28 cellular contexts compared by ENCODE assay signal in genomic region chr1:88885933-88886332, GRCh38.
"Had no signal": no experiment of that assay in that cellular context is flagged by ENCODE, and none has a peak within 500 bp of the region (broad histone marks: within the 10 kb centered on the region; RNA-seq: fewer than 3 reads in every experiment).

No MANE protein-coding gene starts in this region.

- H3K27ac ChIP-seq: brain microvascular endothelial cell, coronary artery, dorsolateral prefrontal cortex had no signal

- FAIRE-seq: astrocyte, bronchial epithelial cell, frontal cortex had no signal

- H3K27me3 Mint-ChIP-seq: activated CD4-positive, alpha-beta memory T cell treated with anti-CD3 and anti-CD28 coated beads, Interleukin-2, amount 10 ng/mL, durations not matched to agents 7 days and 5 days; activated CD4-positive, alpha-beta T cell treated with anti-CD3 and anti-CD28 coated beads, Interleukin-2, amount 10 ng/mL, durations not matched to agents 7 days and 5 days; activated naive CD8-positive, alpha-beta T cell treated with anti-CD3 and anti-CD28 coated beads, Interleukin-2, amount 10 ng/mL, durations not matched to agents 7 days and 5 days; central memory CD8-positive, alpha-beta T cell; dendritic cell treated with granulocyte-macrophage colony-stimulating factor and Interleukin-4, amounts not matched to agents 40 ng/mL and 50 ng/mL, for 4 days had no signal

- H3K9me3 Mint-ChIP-seq: activated CD4-positive, alpha-beta memory T cell treated with anti-CD3 and anti-CD28 coated beads, Interleukin-2, amount 10 ng/mL, durations not matched to agents 7 days and 5 days; activated CD4-positive, alpha-beta T cell treated with anti-CD3 and anti-CD28 coated beads, Interleukin-2, amount 10 ng/mL, durations not matched to agents 7 days and 5 days; activated naive CD4-positive, alpha-beta T cell treated with anti-CD3 and anti-CD28 coated beads for 36 hours; activated naive CD8-positive, alpha-beta T cell treated with anti-CD3 and anti-CD28 coated beads, Interleukin-2, amount 10 ng/mL, durations not matched to agents 7 days and 5 days; activated T-helper 1 cell treated with anti-CD3 and anti-CD28 coated beads, Interleukin-12 subunit alpha, Interleukin-12 subunit beta, Interleukin-2, Interleukin-4 antibody, amounts not matched to agents 30 ng/mL and 10 ng/mL and 1 ng/mL, durations not matched to agents 14 hours and 24 hours and 36 hours; activated T-helper 2 cell treated with anti-CD3 and anti-CD28 coated beads, Interferon-gamma antibody, Interleukin-2, Interleukin-4, amounts not matched to agents 10 μg/mL and 5 μg/mL and 100 μg/mL, durations not matched to agents 14 hours and 24 hours and 36 hours; central memory CD8-positive, alpha-beta T cell; dendritic cell treated with granulocyte-macrophage colony-stimulating factor and Interleukin-4, amounts not matched to agents 40 ng/mL and 50 ng/mL, for 4 days; endodermal cell had no signal

- H3K4me3 Mint-ChIP-seq: activated CD4-positive, alpha-beta memory T cell treated with anti-CD3 and anti-CD28 coated beads, Interleukin-2, amount 10 ng/mL, durations not matched to agents 7 days and 5 days; activated CD4-positive, alpha-beta T cell treated with anti-CD3 and anti-CD28 coated beads, Interleukin-2, amount 10 ng/mL, durations not matched to agents 7 days and 5 days; activated naive CD4-positive, alpha-beta T cell treated with anti-CD3 and anti-CD28 coated beads for 36 hours; activated naive CD8-positive, alpha-beta T cell treated with anti-CD3 and anti-CD28 coated beads, Interleukin-2, amount 10 ng/mL, durations not matched to agents 7 days and 5 days; activated T-helper 1 cell treated with anti-CD3 and anti-CD28 coated beads, Interleukin-12 subunit alpha, Interleukin-12 subunit beta, Interleukin-2, Interleukin-4 antibody, amounts not matched to agents 30 ng/mL and 10 ng/mL and 1 ng/mL, durations not matched to agents 14 hours and 24 hours and 36 hours; central memory CD8-positive, alpha-beta T cell; dendritic cell treated with granulocyte-macrophage colony-stimulating factor and Interleukin-4, amounts not matched to agents 40 ng/mL and 50 ng/mL, for 4 days; endodermal cell had no signal

- DNase-seq: activated CD4-positive, alpha-beta memory T cell treated with anti-CD3 and anti-CD28 coated beads, Interleukin-2, amount 10 ng/mL, durations not matched to agents 7 days and 5 days; activated CD4-positive, alpha-beta T cell treated with anti-CD3 and anti-CD28 coated beads for 4 hours; activated CD4-positive, alpha-beta T cell treated with anti-CD3 and anti-CD28 coated beads, Interleukin-2, amount 10 ng/mL, durations not matched to agents 7 days and 5 days; activated CD4-positive, alpha-beta T cell treated with anti-CD3 and anti-CD28 coated beads, Interleukin-2, amount 50 U/mL, for 4 hours; activated CD4-positive, CD25-positive, alpha-beta regulatory T cell; activated CD4-positive, CD25-positive, alpha-beta regulatory T cell treated with anti-CD3 and anti-CD28 coated beads, Interleukin-2, amount 50 U/mL, for 72 hours; activated CD8-positive, alpha-beta memory T cell treated with anti-CD3 and anti-CD28 coated beads, Interleukin-2, amount 50 U/mL, for 48 hours; activated effector memory CD4-positive, alpha-beta T cell treated with anti-CD3 and anti-CD28 coated beads, Interleukin-2, amount 50 U/mL, for 16 hours; activated naive CD4-positive, alpha-beta T cell treated with anti-CD3 and anti-CD28 coated beads for 36 hours; activated naive CD8-positive, alpha-beta T cell treated with anti-CD3 and anti-CD28 coated beads, Interleukin-2, amount 10 ng/mL, durations not matched to agents 7 days and 5 days; activated T-cell treated with anti-CD3 and anti-CD28 coated beads for 4 hours; activated T-cell treated with anti-CD3 and anti-CD28 coated beads, Interleukin-2, amount 50 U/mL, for 48 hours; brain microvascular endothelial cell; dorsolateral prefrontal cortex; effector memory CD4-positive, alpha-beta T cell; endodermal cell; foreskin fibroblast; head of caudate nucleus; T-helper 2 cell had no signal

- H3K27me3 ChIP-seq: brain microvascular endothelial cell, dorsolateral prefrontal cortex had no signal

- H3K4me3 ChIP-seq: coronary artery, dorsolateral prefrontal cortex had no signal

- H3K27ac Mint-ChIP-seq: activated CD4-positive, alpha-beta memory T cell treated with anti-CD3 and anti-CD28 coated beads, Interleukin-2, amount 10 ng/mL, durations not matched to agents 7 days and 5 days; activated CD4-positive, alpha-beta T cell treated with anti-CD3 and anti-CD28 coated beads, Interleukin-2, amount 10 ng/mL, durations not matched to agents 7 days and 5 days; activated naive CD4-positive, alpha-beta T cell treated with anti-CD3 and anti-CD28 coated beads for 36 hours; activated naive CD8-positive, alpha-beta T cell treated with anti-CD3 and anti-CD28 coated beads, Interleukin-2, amount 10 ng/mL, durations not matched to agents 7 days and 5 days; activated T-helper 1 cell treated with anti-CD3 and anti-CD28 coated beads, Interleukin-12 subunit alpha, Interleukin-12 subunit beta, Interleukin-2, Interleukin-4 antibody, amounts not matched to agents 30 ng/mL and 10 ng/mL and 1 ng/mL, durations not matched to agents 14 hours and 24 hours and 36 hours; activated T-helper 2 cell treated with anti-CD3 and anti-CD28 coated beads, Interferon-gamma antibody, Interleukin-2, Interleukin-4, amounts not matched to agents 10 μg/mL and 5 μg/mL and 100 μg/mL, durations not matched to agents 14 hours and 24 hours and 36 hours; dendritic cell treated with granulocyte-macrophage colony-stimulating factor and Interleukin-4, amounts not matched to agents 40 ng/mL and 50 ng/mL, for 4 days; endodermal cell had no signal

- ATAC-seq: esophagus mucosa had no signal
